15 cellular contexts compared by ENCODE assay signal in the genomic region with DNA sequence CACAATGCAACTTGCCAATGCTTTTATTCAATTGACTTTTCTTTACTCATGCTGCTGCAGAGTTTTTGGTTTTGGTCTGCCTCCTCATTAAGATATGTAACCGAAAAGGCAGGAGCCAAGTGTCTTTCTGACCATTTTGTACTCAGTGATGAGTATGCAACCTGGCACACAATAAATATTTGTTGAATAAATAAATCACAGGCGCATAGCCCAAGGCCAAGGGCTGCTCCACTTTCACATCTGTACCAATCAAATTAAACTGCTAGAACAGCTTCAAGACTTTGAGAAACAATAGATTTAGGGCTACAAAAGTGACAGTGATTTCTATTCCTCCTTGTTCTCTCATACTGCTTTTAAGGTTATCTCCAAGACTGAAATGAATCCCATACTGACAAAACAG.
DNase-seq lines count a peak whose midpoint lies in the region; ATAC-seq and TF ChIP-seq lines count a peak whose summit lies in the region.
"Had no signal": no experiment of that assay in that cellular context is flagged by ENCODE, and none has a peak within 500 bp of the region (broad histone marks: within the 10 kb centered on the region; RNA-seq: fewer than 3 reads in every experiment).

No MANE protein-coding gene starts in this region.

- no peak overlapping the region for H3K4me3 ChIP-seq in adipocyte (ENCODE audit: low read length)

- H3K4me1 ChIP-seq in adipocyte (ENCODE audit: control insufficient read depth, insufficient read depth, low read length) = no peaks in the 10 kb centered on the region

- ATAC-seq in activated T-cell treated with anti-CD3 and anti-CD28 coated beads, Interleukin-2, amount 50 U/mL, for 4 hours = no peak
- ATAC-seq in natural killer cell treated with Interleukin-12 subunit alpha and Interleukin-12 subunit beta and Interleukin-15 and Interleukin-18, amount 100 ng/mL, for 72 hours = no peak

- H3K9me3 Mint-ChIP-seq in activated T-cell treated with anti-CD3 and anti-CD28 coated beads, Interleukin-2, amount 50 U/mL, for 24 hours = peaks cover 19% of the 10 kb centered on the region
- peaks cover 5% of the 10 kb centered on the region for H3K9me3 Mint-ChIP-seq in activated T-cell treated with anti-CD3 and anti-CD28 coated beads, Interleukin-2, amount 50 U/mL, for 4 hours
- peaks cover 19% of the 10 kb centered on the region for H3K9me3 Mint-ChIP-seq in natural killer cell treated with Interleukin-12 subunit alpha and Interleukin-12 subunit beta and Interleukin-15 and Interleukin-18, amount 100 ng/mL, for 72 hours
- H3K9me3 Mint-ChIP-seq in type B pancreatic cell = peaks cover 14% of the 10 kb centered on the region

- H3K36me3 ChIP-seq in adipocyte (ENCODE audit: control insufficient read depth, insufficient read depth, low read length, severe bottlenecking) = no peaks in the 10 kb centered on the region

- H3K9me3 ChIP-seq in adipocyte (ENCODE audit: control insufficient read depth, low read length) = peaks cover 4% of the 10 kb centered on the region

- H3K9ac ChIP-seq in adipocyte (ENCODE audit: low read length) = no peak overlapping the region

- no peaks in the 10 kb centered on the region for H3K27me3 Mint-ChIP-seq in activated T-cell treated with anti-CD3 and anti-CD28 coated beads, Interleukin-2, amount 50 U/mL, for 24 hours
- no peaks in the 10 kb centered on the region for H3K27me3 Mint-ChIP-seq in activated T-cell treated with anti-CD3 and anti-CD28 coated beads, Interleukin-2, amount 50 U/mL, for 4 hours (ENCODE audit: low read depth)
- H3K27me3 Mint-ChIP-seq in natural killer cell treated with Interleukin-12 subunit alpha and Interleukin-12 subunit beta and Interleukin-15 and Interleukin-18, amount 100 ng/mL, for 72 hours = no peaks in the 10 kb centered on the region
- H3K27me3 Mint-ChIP-seq in type B pancreatic cell = no peaks in the 10 kb centered on the region

- H3K27me3 ChIP-seq in adipocyte (replicated peaks; ENCODE audit: control insufficient read depth, insufficient read depth, low read length) = no peaks in the 10 kb centered on the region

- no peak overlapping the region for H3K4me3 Mint-ChIP-seq in activated T-cell treated with anti-CD3 and anti-CD28 coated beads, Interleukin-2, amount 50 U/mL, for 24 hours
- no peak overlapping the region for H3K4me3 Mint-ChIP-seq in activated T-cell treated with anti-CD3 and anti-CD28 coated beads, Interleukin-2, amount 50 U/mL, for 4 hours
- H3K4me3 Mint-ChIP-seq in natural killer cell treated with Interleukin-12 subunit alpha and Interleukin-12 subunit beta and Interleukin-15 and Interleukin-18, amount 100 ng/mL, for 72 hours = peak overlapping the region; percentile 79
- no peak overlapping the region for H3K4me3 Mint-ChIP-seq in type B pancreatic cell
- H3K4me3 Mint-ChIP-seq: mesothelial cell of epicardium had no signal

- TF ChIP-seq CTCF in type B pancreatic cell (conservative IDR thresholded peaks at IDR 0.05) = no peak

- DNase-seq in activated T-cell treated with anti-CD3 and anti-CD28 coated beads, Interleukin-2, amount 50 U/mL, for 24 hours = no peak
- DNase-seq in activated T-cell treated with anti-CD3 and anti-CD28 coated beads, Interleukin-2, amount 50 U/mL, for 4 hours = no peak
- DNase-seq in NCI-H345 (lab: John Stamatoyannopoulos, UW) (peak; percentile 49), adipocyte (ENCODE audit: low read depth) (peak; percentile 64), T1000 (lab: John Stamatoyannopoulos, UW) (no peak), RKO (ENCODE audit: low spot score) (no peak), type B pancreatic cell (ENCODE audit: extremely low spot score, unreplicated experiment) (no peak)
- no peak for DNase-seq in natural killer cell treated with Interleukin-12 subunit alpha and Interleukin-12 subunit beta and Interleukin-15 and Interleukin-18, amount 100 ng/mL, for 72 hours (ENCODE audit: low spot score)
- DNase-seq: activated CD4-positive, CD25-positive, alpha-beta regulatory T cell; Calu3; erythroblast; head of caudate nucleus; KBM-7; NCI-H1436 treated with DMSO at 0.1 percent for 48 hours had no signal

- peaks cover 10% of the 10 kb centered on the region for H3K36me3 Mint-ChIP-seq in activated T-cell treated with anti-CD3 and anti-CD28 coated beads, Interleukin-2, amount 50 U/mL, for 24 hours (ENCODE audit: low read depth)
- peaks cover 1% of the 10 kb centered on the region for H3K36me3 Mint-ChIP-seq in activated T-cell treated with anti-CD3 and anti-CD28 coated beads, Interleukin-2, amount 50 U/mL, for 4 hours (ENCODE audit: insufficient read depth)
- peaks cover 56% of the 10 kb centered on the region for H3K36me3 Mint-ChIP-seq in natural killer cell treated with Interleukin-12 subunit alpha and Interleukin-12 subunit beta and Interleukin-15 and Interleukin-18, amount 100 ng/mL, for 72 hours
- H3K36me3 Mint-ChIP-seq in type B pancreatic cell = no peaks in the 10 kb centered on the region
- H3K36me3 Mint-ChIP-seq: mesothelial cell of epicardium had no signal

- peak overlapping the region; percentile 57 for H3K27ac Mint-ChIP-seq in activated T-cell treated with anti-CD3 and anti-CD28 coated beads, Interleukin-2, amount 50 U/mL, for 24 hours
- H3K27ac Mint-ChIP-seq in natural killer cell treated with Interleukin-12 subunit alpha and Interleukin-12 subunit beta and Interleukin-15 and Interleukin-18, amount 100 ng/mL, for 72 hours = peak overlapping the region; percentile 86 to 87
- H3K27ac Mint-ChIP-seq in type B pancreatic cell = no peak overlapping the region
- H3K27ac Mint-ChIP-seq: mesothelial cell of epicardium had no signal

- H3K4me1 Mint-ChIP-seq in activated T-cell treated with anti-CD3 and anti-CD28 coated beads, Interleukin-2, amount 50 U/mL, for 24 hours (ENCODE audit: low read depth) = peaks cover 59% of the 10 kb centered on the region
- peaks cover 38% of the 10 kb centered on the region for H3K4me1 Mint-ChIP-seq in activated T-cell treated with anti-CD3 and anti-CD28 coated beads, Interleukin-2, amount 50 U/mL, for 4 hours (ENCODE audit: low read depth)
- peaks cover 63 to 75% of the 10 kb centered on the region in 2 donors for H3K4me1 Mint-ChIP-seq in natural killer cell treated with Interleukin-12 subunit alpha and Interleukin-12 subunit beta and Interleukin-15 and Interleukin-18, amount 100 ng/mL, for 72 hours (ENCODE audit: low read depth in 2 of 2)
- H3K4me1 Mint-ChIP-seq in type B pancreatic cell (ENCODE audit: unreplicated experiment) = no peaks in the 10 kb centered on the region

Comparison
In these comparisons a context has a peak if more than half of its experiments do, and no peak if none do; other contexts are left out.
1. DNase-seq: peak in NCI-H345 (single experiment) and adipocyte (single experiment); none in activated T-cell treated with anti-CD3 and anti-CD28 coated beads, Interleukin-2, amount 50 U/mL, for 24 hours (single experiment), activated T-cell treated with anti-CD3 and anti-CD28 coated beads, Interleukin-2, amount 50 U/mL, for 4 hours (single experiment), natural killer cell treated with Interleukin-12 subunit alpha and Interleukin-12 subunit beta and Interleukin-15 and Interleukin-18, amount 100 ng/mL, for 72 hours (single experiment), T1000 (single experiment), RKO (single experiment) and type B pancreatic cell (single experiment).